ENCODE assay signal across 8 cellular contexts in the genomic region with DNA sequence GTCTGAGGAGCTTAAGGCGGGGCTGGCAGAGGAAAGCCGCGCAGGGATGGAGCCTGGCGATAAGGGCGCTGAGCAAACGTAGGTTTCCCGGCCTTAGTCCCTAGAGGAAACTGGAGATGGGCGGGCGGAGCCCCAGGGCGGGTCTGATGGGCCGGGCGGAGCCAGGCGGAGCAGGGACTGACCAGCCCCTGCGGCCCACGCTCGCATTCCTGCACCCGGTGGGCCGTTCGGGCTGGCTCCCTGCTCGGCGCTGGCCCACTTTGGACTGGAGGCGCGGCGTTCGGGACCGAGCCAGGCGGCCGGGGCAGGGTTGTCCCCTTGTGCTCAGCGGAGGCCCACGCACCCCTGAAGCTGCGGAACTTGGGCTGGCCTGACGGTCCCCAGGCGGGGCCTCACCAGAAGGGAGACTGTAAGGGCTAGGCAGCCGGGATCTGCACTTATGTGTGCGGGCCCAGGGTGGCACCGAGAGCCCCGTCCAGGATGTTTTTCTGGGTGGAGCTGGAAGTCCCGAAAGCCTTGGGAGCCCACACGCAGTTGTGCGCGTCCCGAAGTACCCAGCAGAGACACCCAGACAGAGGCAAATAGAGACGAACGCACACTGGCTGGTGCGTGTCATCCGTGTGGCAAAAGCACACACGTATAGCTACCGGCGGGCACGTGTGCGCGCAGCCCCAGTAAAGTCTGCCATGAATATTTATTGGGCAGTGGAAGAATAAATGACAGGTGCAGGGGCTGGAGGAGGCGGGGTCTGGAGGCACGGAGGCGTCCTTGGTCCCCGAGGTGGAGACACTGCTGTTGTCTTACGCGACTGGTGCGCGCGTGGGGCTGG. TPM values are rescaled to one million over a fixed set of nuclear protein-coding genes. Genes with fewer than 3 reads are reported as not detected.
DNase-seq lines count a peak whose midpoint lies in the region; TF ChIP-seq lines count a peak whose summit lies in the region.

No MANE protein-coding gene starts in this region.

- TF ChIP-seq CTCF in brain (conservative IDR thresholded peaks at IDR 0.05) (no peak), smooth muscle cell (IDR thresholded peaks at IDR 0.05; ENCODE audit: borderline replicate concordance, insufficient read depth, poor library complexity, severe bottlenecking) (no peak)

- DNase-seq in DMS53 (lab: John Stamatoyannopoulos, UW), result peak; percentile 60
- DNase-seq in DMS53 treated with DMSO at 0.1 percent for 48 hours (lab: John Stamatoyannopoulos, UW; ENCODE audit: unreplicated experiment), result no peak
- peak; percentile 27 for DNase-seq in NCI-H2227 treated with DMSO at 0.1 percent for 48 hours (lab: John Stamatoyannopoulos, UW)
- DNase-seq in iPS-NIHi7 (ENCODE audit: extremely low spot score), result peak; percentile 98
- DNase-seq in smooth muscle cell (lab: John Stamatoyannopoulos, UW; ENCODE audit: unreplicated experiment), result no peak
- DNase-seq in NCI-H1048 (lab: John Stamatoyannopoulos, UW), result no peak
- no peak for DNase-seq in HUDEP-2 (lab: John Stamatoyannopoulos, UW; ENCODE audit: unreplicated experiment in 76 of 76)

- no peak overlapping the region for H2AFZ ChIP-seq in smooth muscle cell (ENCODE audit: low read depth)

- WGBS in smooth muscle cell (ENCODE audit: low lambda C conversion rate), result 2% methylated on average over 48 of the region's 61 CpGs

- no peaks in the 10 kb centered on the region for H3K36me3 ChIP-seq in smooth muscle cell (ENCODE audit: low read depth)

- no peaks in the 10 kb centered on the region for H3K9me3 Mint-ChIP-seq in brain

- H3K4me1 Mint-ChIP-seq in brain, result peaks cover 23% of the 10 kb centered on the region

- no peaks in the 10 kb centered on the region for H3K9me3 ChIP-seq in smooth muscle cell (replicated peaks; ENCODE audit: low read depth)

- H3K27me3 Mint-ChIP-seq in brain, result peaks cover 86% of the 10 kb centered on the region

- H4K20me1 ChIP-seq in smooth muscle cell (ENCODE audit: low read depth), result no peaks in the 10 kb centered on the region

- H3K27ac ChIP-seq in smooth muscle cell (ENCODE audit: low read depth), result no peak overlapping the region

- H3K4me3 ChIP-seq in smooth muscle cell, result peak overlapping the region; percentile 49

- no peaks in the 10 kb centered on the region for H3F3A ChIP-seq in smooth muscle cell (ENCODE audit: low read depth)

- H3K36me3 Mint-ChIP-seq in brain, result no peaks in the 10 kb centered on the region

- H3K4me3 Mint-ChIP-seq in brain, result peak overlapping the region; percentile 82 to 89 (median 83)

- no peaks in the 10 kb centered on the region for H3K79me2 ChIP-seq in smooth muscle cell (ENCODE audit: low read depth)

- peak overlapping the region; percentile 88 for H3K4me2 ChIP-seq in smooth muscle cell

- H3K4me1 ChIP-seq in smooth muscle cell (ENCODE audit: low read depth), result peaks cover 23% of the 10 kb centered on the region

- H3K27me3 ChIP-seq in smooth muscle cell (ENCODE audit: low read depth), result peaks cover 79% of the 10 kb centered on the region

- no peak overlapping the region for H3K9ac ChIP-seq in smooth muscle cell (ENCODE audit: low read depth)

- H3K27ac Mint-ChIP-seq in brain, result peak overlapping the region in 3 of 5 experiments; percentile 35 to 73 (median 54)

RNA-seq across cellular contexts. Expression of gene PYDC1, which starts 1.4 kb away (rescaled TPM):
- 5.0 TPM for polyA plus RNA-seq in brain (ENCODE audit: insufficient read depth, low read depth, low replicate concordance)
- not detected in 2 replicates for total RNA-seq in smooth muscle cell
- polyA plus RNA-seq in smooth muscle cell, result 1.1 and 1.7 TPM in 2 replicates

RNA-seq across cellular contexts. Expression of gene TRIM72, which starts 1.6 kb away (rescaled TPM):
- 0.14 TPM for polyA plus RNA-seq in brain (ENCODE audit: insufficient read depth, low read depth, low replicate concordance)
- 0.04 TPM in 2 replicates for total RNA-seq in smooth muscle cell
- 0.07 TPM in 2 replicates for polyA plus RNA-seq in smooth muscle cell

RNA-seq across cellular contexts. Expression of gene PYCARD, which starts 12.9 kb away (rescaled TPM):
- polyA plus RNA-seq in brain (ENCODE audit: insufficient read depth, low read depth, low replicate concordance) (6.4 TPM), smooth muscle cell (10.1 and 30.2 TPM in 2 replicates)
- total RNA-seq in smooth muscle cell, result 15.6 and 30.8 TPM in 2 replicates

RNA-seq across cellular contexts. Expression of gene FUS, which starts 35.6 kb away (rescaled TPM):
- 418 TPM for polyA plus RNA-seq in brain (ENCODE audit: insufficient read depth, low read depth, low replicate concordance)
- total RNA-seq in smooth muscle cell, result 56.2 and 58.6 TPM in 2 replicates
- polyA plus RNA-seq in smooth muscle cell, result 225 and 316 TPM in 2 replicates

RNA-seq across cellular contexts. Expression of gene ITGAM, which starts 44.3 kb away (rescaled TPM):
- polyA plus RNA-seq in brain (ENCODE audit: insufficient read depth, low read depth, low replicate concordance), result 2.0 TPM
- total RNA-seq in smooth muscle cell, result 0.40 TPM in 1 of 2 replicates, not detected in the other
- polyA plus RNA-seq in smooth muscle cell, result not detected in 2 replicates

Comparison
In these comparisons a context has a peak if more than half of its experiments do, and no peak if none do; other contexts are left out.
1. DNase-seq: peak in DMS53 (single experiment), NCI-H2227 treated with DMSO at 0.1 percent for 48 hours (single experiment) and iPS-NIHi7 (single experiment); none in DMS53 treated with DMSO at 0.1 percent for 48 hours (single experiment), smooth muscle cell (single experiment), NCI-H1048 (single experiment) and HUDEP-2 (0 of 76).